17 cellular contexts compared by ENCODE assay signal in the genomic region with DNA sequence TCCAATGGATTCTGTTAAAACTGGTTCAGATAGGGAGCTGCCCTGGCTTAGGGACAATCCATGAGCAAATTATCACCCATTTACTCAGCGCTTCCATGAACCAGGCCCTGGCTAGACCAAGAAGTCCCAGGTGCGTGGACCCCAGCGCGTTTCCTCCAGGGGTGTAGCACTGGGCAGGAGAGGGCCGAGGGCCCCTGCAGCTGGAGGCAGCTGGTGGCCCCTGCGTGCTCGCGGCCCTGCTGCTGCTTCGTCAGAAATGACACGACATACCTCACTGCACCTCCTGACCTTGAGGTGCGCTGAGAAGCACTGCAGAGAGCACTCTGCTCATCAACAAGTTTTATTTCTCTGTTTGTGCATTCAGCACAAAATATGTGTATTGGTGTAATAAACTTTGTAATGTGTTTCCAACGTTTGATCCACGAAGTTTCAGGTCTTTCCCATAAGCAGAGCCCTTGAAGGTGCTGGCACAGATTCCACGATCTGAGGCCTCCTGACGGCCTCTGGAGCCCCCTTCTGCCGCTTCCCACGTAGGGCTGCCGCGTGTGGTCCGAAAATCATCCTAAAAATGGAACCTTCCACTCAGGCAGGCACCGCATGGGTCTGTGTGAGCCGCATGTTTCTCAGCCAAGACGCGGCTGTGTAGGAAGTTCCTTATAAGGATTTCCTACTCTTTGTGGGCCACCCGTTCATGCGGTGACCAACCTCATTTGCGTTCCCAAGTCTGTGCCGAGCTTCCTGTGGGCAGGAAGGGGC. TPM values are rescaled to one million over a fixed set of nuclear protein-coding genes. Genes with fewer than 3 reads are reported as not detected.
DNase-seq lines count a peak whose midpoint lies in the region; ATAC-seq, FAIRE-seq and TF ChIP-seq lines count a peak whose summit lies in the region.
"Had no signal": no experiment of that assay in that cellular context is flagged by ENCODE, and none has a peak within 500 bp of the region (broad histone marks: within the 10 kb centered on the region; RNA-seq: fewer than 3 reads in every experiment).

No MANE protein-coding gene starts in this region.

- H3K27me3 ChIP-seq in CD4-positive, alpha-beta T cell (ENCODE audit: control insufficient read depth, insufficient read depth, low read length), result no peaks in the 10 kb centered on the region
- H3K27me3 ChIP-seq in H1 (replicated peaks in 1 of 4; ENCODE audit: control insufficient read depth in 3 of 4, extremely low read depth in 1 of 4, insufficient read depth in 3 of 4, low read length in 3 of 4), result no peaks in the 10 kb centered on the region
- H3K27me3 ChIP-seq: colonic mucosa had no signal

- H4K20me1 ChIP-seq in OCI-LY7 (ENCODE audit: insufficient read depth, low read length) (no peaks in the 10 kb centered on the region), H1 (replicated peaks in 1 of 2; ENCODE audit: control insufficient read depth in 1 of 2, insufficient read depth in 2 of 2, low read length in 2 of 2) (peaks cover 0 to 2% of the 10 kb centered on the region in 2 experiments)

- no peak overlapping the region for H2BK20ac ChIP-seq in H1 (ENCODE audit: low read length)

- no peak overlapping the region for H3K27ac Mint-ChIP-seq in CD4-positive, alpha-beta T cell
- H3K27ac Mint-ChIP-seq: activated naive CD8-positive, alpha-beta T cell treated with anti-CD3 and anti-CD28 coated beads, Interleukin-2, amount 10 ng/mL, durations not matched to agents 7 days and 5 days; CD4-positive, CD25-positive, alpha-beta regulatory T cell; naive thymus-derived CD4-positive, alpha-beta T cell; T-helper 17 cell had no signal

- H2BK120ac ChIP-seq in H1 (replicated peaks; ENCODE audit: low read depth, low read length), result no peak overlapping the region

- TF ChIP-seq EP300 in H1 (IDR thresholded peaks at IDR 0.05; ENCODE audit: borderline replicate concordance in 1 of 2, low read depth in 2 of 2, low read length in 2 of 2), result no peak

- H3K18ac ChIP-seq in H1 (ENCODE audit: extremely low read depth, low read length), result no peak overlapping the region

- intact Hi-C loops in CD4-positive, alpha-beta T cell (cut with DNase I, micrococcal nuclease), result loop anchor here in 1 of 2 experiments (10.0 kb wide), 1 partner anchor 129 kb away; no protein-coding TSS in a partner anchor
- intact Hi-C loops in OCI-LY7 (cut with micrococcal nuclease; ENCODE audit: unreplicated experiment), result no loop called here

- H3K4me3 ChIP-seq in AG04449 (ENCODE audit: low read depth, low read length) (no peak overlapping the region), OCI-LY7 (ENCODE audit: low read depth, low read length, poor library complexity, severe bottlenecking) (no peak overlapping the region), H1 (ENCODE audit: extremely low read depth in 1 of 4, insufficient read depth in 2 of 4, low read depth in 3 of 4, low read length in 4 of 4) (no peak overlapping the region)
- H3K4me3 ChIP-seq: colonic mucosa, upper lobe of right lung had no signal

- peak in 1 of 2 experiments; percentile 35; a peak in 1 of 4 replicates for TF ChIP-seq RAD21 in H1 (IDR thresholded peaks at IDR 0.05 in 1 of 2, conservative IDR thresholded peaks at IDR 0.05 in 1 of 2; ENCODE audit: low read depth in 2 of 2, low read length in 2 of 2)

- H3K4me1 Mint-ChIP-seq in CD4-positive, alpha-beta T cell (ENCODE audit: low read depth), result peaks cover 4% of the 10 kb centered on the region

- H3K9me2 ChIP-seq in OCI-LY7 (ENCODE audit: insufficient read depth, low read length), result no peaks in the 10 kb centered on the region

- H3K14ac ChIP-seq in H1 (ENCODE audit: insufficient read length), result no peak overlapping the region

- no peaks in the 10 kb centered on the region for H3K79me1 ChIP-seq in H1 (ENCODE audit: low read depth, low read length)

- no peak overlapping the region for H2AK5ac ChIP-seq in H1 (ENCODE audit: low read depth, low read length)

- H3K4me2 ChIP-seq in OCI-LY7 (ENCODE audit: low read length) (no peak overlapping the region), H1 (ENCODE audit: insufficient read depth in 1 of 2, low read depth in 2 of 2, low read length in 2 of 2) (no peak overlapping the region)

- H3K9me3 Mint-ChIP-seq in CD4-positive, alpha-beta T cell, result no peaks in the 10 kb centered on the region

- H3K23ac ChIP-seq in H1 (ENCODE audit: insufficient read length), result no peak overlapping the region

- H3K9me3 ChIP-seq in CD4-positive, alpha-beta T cell (ENCODE audit: control insufficient read depth, low read length), result no peaks in the 10 kb centered on the region
- H3K9me3 ChIP-seq in OCI-LY7 (ENCODE audit: low read length) (no peaks in the 10 kb centered on the region), H1 (ENCODE audit: insufficient read depth in 2 of 2, low read depth in 1 of 2, low read length in 1 of 2) (peaks cover 7 to 8% of the 10 kb centered on the region in 2 experiments; a peak in 1 of 4 replicates)
- H3K9me3 ChIP-seq: colonic mucosa, upper lobe of right lung had no signal

- H3K79me2 ChIP-seq in OCI-LY7 (ENCODE audit: insufficient read depth, low read depth, low read length) (no peaks in the 10 kb centered on the region), H1 (ENCODE audit: control insufficient read depth in 1 of 2, insufficient read depth in 2 of 2, low read length in 2 of 2) (no peaks in the 10 kb centered on the region)

- H3K36me3 ChIP-seq in OCI-LY7 (ENCODE audit: insufficient read depth, low read length) (no peaks in the 10 kb centered on the region), H1 (ENCODE audit: control insufficient read depth in 2 of 4, insufficient read depth in 4 of 4, low read length in 3 of 4) (no peaks in the 10 kb centered on the region)
- H3K36me3 ChIP-seq: colonic mucosa, upper lobe of right lung had no signal

- TF ChIP-seq POLR2A in H1 (IDR thresholded peaks at IDR 0.05; ENCODE audit: control extremely low read depth in 1 of 2, low read depth in 2 of 2, low read length in 2 of 2), result no peak

- no peak for FAIRE-seq in H1 (lab: Jason Lieb, UNC)
- FAIRE-seq: GM18507 had no signal

- no peak overlapping the region for H3K4me3 Mint-ChIP-seq in CD4-positive, alpha-beta T cell
- H3K4me3 Mint-ChIP-seq: activated naive CD8-positive, alpha-beta T cell treated with anti-CD3 and anti-CD28 coated beads, Interleukin-2, amount 10 ng/mL, durations not matched to agents 7 days and 5 days; CD4-positive, CD25-positive, alpha-beta regulatory T cell; T-helper 17 cell had no signal

- DNase-seq in AG04449 (ENCODE audit: low read depth, low spot score) (no peak), OCI-LY7 (ENCODE audit: low spot score) (peak; percentile 14), H1 (ENCODE audit: low read depth in 1 of 2, low spot score in 2 of 2) (no peak), amygdala (lab: John Stamatoyannopoulos, UW) (no peak), occipital lobe (lab: John Stamatoyannopoulos, UW) (no peak), HPDE6-E6E7 (ENCODE audit: extremely low spot score) (no peak)
- DNase-seq in CD4-positive, alpha-beta T cell, result no peak
- DNase-seq: activated naive CD8-positive, alpha-beta T cell treated with anti-CD3 and anti-CD28 coated beads, Interleukin-2, amount 10 ng/mL, durations not matched to agents 7 days and 5 days; colonic mucosa; erythroblast; KG1; naive thymus-derived CD4-positive, alpha-beta T cell; T-helper 17 cell; upper lobe of right lung had no signal

- no peaks in the 10 kb centered on the region for H3K23me2 ChIP-seq in H1 (ENCODE audit: low read depth, low read length)

- no peak overlapping the region for H4K91ac ChIP-seq in H1 (replicated peaks; ENCODE audit: insufficient read length, low read length)

- peak overlapping the region; percentile 12; the same call in 1 of the 2 replicates for H4K8ac ChIP-seq in H1 (ENCODE audit: extremely low read depth, insufficient read depth, low read length)

- peak overlapping the region; percentile 15 for H4K5ac ChIP-seq in H1 (ENCODE audit: insufficient read length, low read depth, low read length)

- POLR2A ChIA-PET in AG04449 (lab: Yijun Ruan, JAX) (no interaction called here), OCI-LY7 (lab: Charles Lee) (no interaction called here), H1 (lab: Charles Lee; ENCODE audit: partially characterized antibody) (interaction anchor here (0.6 kb wide), 1 partner anchor 334 kb away, joined by 3 read pairs; no protein-coding TSS in a partner anchor)
- POLR2A ChIA-PET in CD4-positive, alpha-beta T cell (lab: Charles Lee), result no interaction called here

- no peaks in the 10 kb centered on the region for H3K36me3 Mint-ChIP-seq in CD4-positive, alpha-beta T cell (ENCODE audit: low read depth)
- H3K36me3 Mint-ChIP-seq: activated naive CD8-positive, alpha-beta T cell treated with anti-CD3 and anti-CD28 coated beads, Interleukin-2, amount 10 ng/mL, durations not matched to agents 7 days and 5 days; CD4-positive, CD25-positive, alpha-beta regulatory T cell had no signal

- H3K4me1 ChIP-seq in OCI-LY7 (ENCODE audit: insufficient read depth, low read length, poor library complexity, severe bottlenecking), result no peaks in the 10 kb centered on the region
- H3K4me1 ChIP-seq in H1 (replicated peaks in 1 of 4; ENCODE audit: control insufficient read depth in 3 of 4, insufficient read depth in 4 of 4, low read length in 3 of 4), result peaks cover 0 to 8% (median 2%) of the 10 kb centered on the region in 4 experiments; a peak in 3 of 7 replicates
- H3K4me1 ChIP-seq: colonic mucosa had no signal

- H2BK5ac ChIP-seq in H1 (ENCODE audit: low read depth, low read length), result no peak overlapping the region

- H3K56ac ChIP-seq in H1 (replicated peaks; ENCODE audit: insufficient read length, low read depth, low read length), result no peak overlapping the region

- no peak overlapping the region for H2BK15ac ChIP-seq in H1 (ENCODE audit: low read length)

- peak; percentile 17 for ATAC-seq in CD4-positive, alpha-beta T cell (ENCODE audit: poor library complexity)
- ATAC-seq: naive thymus-derived CD4-positive, alpha-beta T cell; T-helper 17 cell; upper lobe of right lung had no signal

- no TSS peak for BruUV-seq in OCI-LY7 (replicated peaks; lab: Mats Ljungman, UMichigan)

- no peak overlapping the region for H3K27ac ChIP-seq in CD4-positive, alpha-beta T cell (ENCODE audit: low read depth, low read length)
- H3K27ac ChIP-seq in OCI-LY7 (ENCODE audit: low read depth, low read length, poor library complexity, severe bottlenecking), result no peak overlapping the region
- no peak overlapping the region for H3K27ac ChIP-seq in H1 (ENCODE audit: low read depth, low read length)
- H3K27ac ChIP-seq: colonic mucosa, upper lobe of right lung had no signal

- H3K9ac ChIP-seq in H1 (replicated peaks in 1 of 4; ENCODE audit: extremely low read depth in 1 of 4, low read depth in 3 of 4, low read length in 3 of 4), result no peak overlapping the region

- 81% methylated on average over 28 of the region's 28 CpGs; no CpG with 5 or more reads in 1 of the 2 experiments for WGBS in H1 (ENCODE audit: extremely low coverage in 1 of 2, insufficient coverage in 1 of 2, insufficient read length in 1 of 2, insufficient replicate concordance in 2 of 2, low coverage in 1 of 2, low lambda C conversion rate in 2 of 2, missing lambda C conversion rate in 1 of 2), 2 experiments

- no peak overlapping the region for H2BK12ac ChIP-seq in H1 (ENCODE audit: low read depth, low read length)

- TF ChIP-seq CTCF in AG04449 (IDR thresholded peaks at IDR 0.05; ENCODE audit: insufficient read depth, low read length, missing control alignments), result peak; percentile 24
- TF ChIP-seq CTCF in CD4-positive, alpha-beta T cell (IDR thresholded peaks at IDR 0.05), result no peak
- TF ChIP-seq CTCF in OCI-LY7 (conservative IDR thresholded peaks at IDR 0.05; ENCODE audit: low read length), result no peak
- peak in 1 of 3 experiments; percentile 17; a peak in 1 of 4 replicates for TF ChIP-seq CTCF in H1 (IDR thresholded peaks at IDR 0.05; ENCODE audit: control extremely low read depth in 1 of 3, insufficient read depth in 1 of 3, low read depth in 1 of 3, low read length in 3 of 3)

- CTCF ChIA-PET in AG04449 (lab: Yijun Ruan, JAX), result interaction anchor here (1.0 to 2.2 kb wide), 4 partner anchors 9 to 127 kb away, joined by 3 to 11 read pairs (median 6); no protein-coding TSS in a partner anchor
- CTCF ChIA-PET in CD4-positive, alpha-beta T cell (lab: Charles Lee), result no interaction called here
- CTCF ChIA-PET in OCI-LY7 (lab: Charles Lee; ENCODE audit: unreplicated experiment), result no interaction called here
- CTCF ChIA-PET in H1 (lab: Charles Lee; ENCODE audit: partially characterized antibody), result interaction anchor here (0.7 to 2.5 kb wide), 9 partner anchors 12 to 258 kb away, joined by 3 to 14 read pairs (median 3); no protein-coding TSS in a partner anchor

- no peak overlapping the region for H3K4ac ChIP-seq in H1 (replicated peaks; ENCODE audit: insufficient read length, low read depth, low read length)

- H2AFZ ChIP-seq in OCI-LY7 (ENCODE audit: low read length) (no peak overlapping the region; the same call in 1 of the 2 replicates), H1 (ENCODE audit: low read length) (peak overlapping the region; percentile 57)

- peaks cover 54% of the 10 kb centered on the region for H3K27me3 Mint-ChIP-seq in CD4-positive, alpha-beta T cell

RNA-seq across cellular contexts. Expression of a gene that starts 50.8 kb away (rescaled TPM):
- total RNA-seq in CD4-positive, alpha-beta T cell, result 10 to 100 TPM; 16.4 to 18.3 TPM
- total RNA-seq in OCI-LY7 (2014; rRNA removed; shearing (Covaris generic)), result 6.0 and 8.5 TPM in 2 replicates
- 17.1 and 19.6 TPM in 2 replicates for total RNA-seq in OCI-LY7 (2022)
- 27.1 and 28.2 TPM in 2 replicates for total RNA-seq in H1 (2021; fragmentation: NEBNext Ultra II Directional; extraction: Animal tissue kit (Norgen Biotek cat#: 25700))
- 8.2 and 15.6 TPM in 2 replicates for polyA plus RNA-seq in H1 (2011; rRNA removed)
- 6.5 TPM for polyA plus RNA-seq in H1 (2011; cell fraction: cytosol; rRNA removed)
- 44.9 TPM for polyA plus RNA-seq in H1 (2011; cell fraction: nucleus; rRNA removed)
- 14.6 to 17.2 TPM (median 16.2 TPM) in 4 replicates for polyA plus RNA-seq in H1 (2012, experiment 1 of 2)
- 3.6 TPM for polyA plus RNA-seq in H1 (2012, experiment 2 of 2)
- 13.4 TPM for polyA plus RNA-seq in H1 (2013, experiment 1 of 2)
- 13.2 TPM for polyA plus RNA-seq in H1 (2013, experiment 2 of 2)
- polyA minus RNA-seq in H1 (2011; rRNA and poly(A)+ RNA removed), result 7.8 and 11.3 TPM in 2 replicates
- polyA minus RNA-seq in H1 (2011; cell fraction: cytosol; rRNA and poly(A)+ RNA removed), result 16.9 TPM
- 19.5 TPM for polyA minus RNA-seq in H1 (2011; cell fraction: nucleus; rRNA and poly(A)+ RNA removed)
- total RNA-seq in occipital lobe, result 33.2 TPM

RNA-seq across cellular contexts. Expression of a gene that starts 58.7 kb away (rescaled TPM):
- not detected for total RNA-seq in CD4-positive, alpha-beta T cell
- total RNA-seq in OCI-LY7 (2014; rRNA removed; shearing (Covaris generic)), result not detected in 2 replicates
- not detected in 2 replicates for total RNA-seq in OCI-LY7 (2022)
- 28.3 and 28.4 TPM in 2 replicates for total RNA-seq in H1 (2021; fragmentation: NEBNext Ultra II Directional; extraction: Animal tissue kit (Norgen Biotek cat#: 25700))
- polyA plus RNA-seq in H1 (2011; rRNA removed), result 10.3 and 19.3 TPM in 2 replicates
- polyA plus RNA-seq in H1 (2011; cell fraction: cytosol; rRNA removed), result 16.6 TPM
- 21.3 TPM for polyA plus RNA-seq in H1 (2011; cell fraction: nucleus; rRNA removed)
- 10.2 to 20.9 TPM (median 18.6 TPM) in 4 replicates for polyA plus RNA-seq in H1 (2012, experiment 1 of 2)
- 15.9 TPM for polyA plus RNA-seq in H1 (2012, experiment 2 of 2)
- 13.8 TPM for polyA plus RNA-seq in H1 (2013, experiment 1 of 2)
- polyA plus RNA-seq in H1 (2013, experiment 2 of 2), result 14.8 TPM
- polyA minus RNA-seq in H1 (2011; rRNA and poly(A)+ RNA removed), result 6.4 and 9.5 TPM in 2 replicates
- 15.0 TPM for polyA minus RNA-seq in H1 (2011; cell fraction: cytosol; rRNA and poly(A)+ RNA removed)
- polyA minus RNA-seq in H1 (2011; cell fraction: nucleus; rRNA and poly(A)+ RNA removed), result 16.9 TPM
- total RNA-seq in occipital lobe, result 56.0 TPM
- total RNA-seq: activated naive CD8-positive, alpha-beta T cell treated with anti-CD3 and anti-CD28 coated beads, Interleukin-2, amount 10 ng/mL, durations not matched to agents 7 days and 5 days; CD4-positive, CD25-positive, alpha-beta regulatory T cell; naive thymus-derived CD4-positive, alpha-beta T cell; RPMI7951 had no signal
- polyA plus RNA-seq: CD4-positive, CD25-positive, alpha-beta regulatory T cell; naive thymus-derived CD4-positive, alpha-beta T cell had no signal

Comparison
In these comparisons a context has a peak if more than half of its experiments do, and no peak if none do; other contexts are left out.
1. RNA of a gene that starts 58.7 kb away (total RNA-seq): 56.0 TPM in occipital lobe (single experiment) and 28.3 to 28.4 TPM in H1; not detected in CD4-positive, alpha-beta T cell and not detected in OCI-LY7; every median in the first group is over 10 times any median in the second.
2. CTCF ChIA-PET loops: an anchor here in AG04449 (1.0 to 2.2 kb wide) and H1 (0.7 to 2.5 kb wide); none called in CD4-positive, alpha-beta T cell and OCI-LY7.